ENCODE assay signal across 5 cellular contexts in genomic region chr12:116006141-116006540, GRCh38.
"Had no signal": no experiment of that assay in that cellular context is flagged by ENCODE, and none has a peak within 500 bp of the region (broad histone marks: within the 10 kb centered on the region; RNA-seq: fewer than 3 reads in every experiment).

No MANE protein-coding gene starts in this region.

- ATAC-seq: K562 had no signal

- H3K4me3 Mint-ChIP-seq: H9 had no signal

- H3K9me3 Mint-ChIP-seq: H9 had no signal

- H3K27ac Mint-ChIP-seq: H9 had no signal

- DNase-seq: GOT3, H9, HCEC 1CT, IMR-90 had no signal

- H3K4me1 Mint-ChIP-seq: H9 had no signal
